In the genomic region with DNA sequence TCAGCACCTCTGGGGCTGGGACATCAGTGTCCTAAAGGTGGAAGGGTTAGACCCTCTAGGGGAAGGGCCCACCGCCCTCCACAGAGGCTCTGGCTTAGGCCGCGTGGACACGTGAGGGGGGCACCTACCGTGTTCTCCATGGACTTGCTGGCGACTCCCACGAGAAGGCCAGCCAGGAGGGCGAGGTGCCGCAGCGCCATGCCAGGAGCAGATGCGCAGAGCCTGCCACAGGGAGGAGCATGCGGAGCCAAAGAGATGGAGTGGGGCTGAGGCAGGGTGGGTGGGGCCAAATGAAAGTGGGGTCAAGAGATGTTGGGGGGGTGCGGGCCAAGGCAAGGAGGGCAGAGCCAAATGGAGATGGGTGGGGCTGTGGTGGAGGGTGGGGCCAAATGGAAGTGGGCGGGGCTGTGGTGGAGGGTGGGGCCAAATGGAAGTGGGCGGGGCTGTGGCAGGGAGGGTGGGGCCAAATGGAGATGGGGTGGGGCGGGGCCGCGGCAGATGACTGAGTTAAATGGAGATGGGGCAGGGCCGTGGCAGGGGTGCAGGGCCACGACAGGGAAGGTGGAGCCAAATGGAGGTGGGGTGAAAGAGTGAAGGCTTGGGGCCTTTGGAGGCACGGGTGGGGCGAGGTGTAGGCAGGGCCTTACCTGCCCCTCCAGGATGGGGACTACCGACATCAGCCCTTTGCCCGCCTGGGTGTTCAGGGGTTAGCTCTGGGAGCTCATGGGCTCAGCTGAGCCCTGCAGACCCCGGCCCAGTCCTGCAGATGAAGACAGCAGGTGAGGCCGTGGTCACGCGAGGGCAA, we compare ENCODE assay signal across 1 cellular context.
TF ChIP-seq lines count a peak whose summit lies in the region.

No MANE protein-coding gene starts in this region.

TF ChIP-seq in IMR-90, 13 proteins besides CTCF, POLR2A, EP300 and RAD21:
- TF ChIP-seq MAZ (IDR thresholded peaks at IDR 0.05; ENCODE audit: borderline replicate concordance, low read depth, low read length): no peak
- TF ChIP-seq BHLHE40 (IDR thresholded peaks at IDR 0.05; ENCODE audit: low read depth, low read length): no peak
- TF ChIP-seq SMC3 (IDR thresholded peaks at IDR 0.05; ENCODE audit: low read depth, low read length): no peak
- no peak for TF ChIP-seq RFX5 (IDR thresholded peaks at IDR 0.05; ENCODE audit: low read depth, low read length)
- TF ChIP-seq CHD1 (IDR thresholded peaks at IDR 0.05; ENCODE audit: low read depth, low read length): no peak
- TF ChIP-seq RCOR1 (IDR thresholded peaks at IDR 0.05; ENCODE audit: insufficient replicate concordance, low read length): no peak
- TF ChIP-seq, protein P1, sequence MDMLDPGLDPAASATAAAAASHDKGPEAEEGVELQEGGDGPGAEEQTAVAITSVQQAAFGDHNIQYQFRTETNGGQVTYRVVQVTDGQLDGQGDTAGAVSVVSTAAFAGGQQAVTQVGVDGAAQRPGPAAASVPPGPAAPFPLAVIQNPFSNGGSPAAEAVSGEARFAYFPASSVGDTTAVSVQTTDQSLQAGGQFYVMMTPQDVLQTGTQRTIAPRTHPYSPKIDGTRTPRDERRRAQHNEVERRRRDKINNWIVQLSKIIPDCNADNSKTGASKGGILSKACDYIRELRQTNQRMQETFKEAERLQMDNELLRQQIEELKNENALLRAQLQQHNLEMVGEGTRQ (IDR thresholded peaks at IDR 0.05; ENCODE audit: low read depth, low read length): no peak
- TF ChIP-seq NFE2L2 (IDR thresholded peaks at IDR 0.05; ENCODE audit: low read depth, low read length): no peak
- TF ChIP-seq MAFK (IDR thresholded peaks at IDR 0.05; ENCODE audit: low read depth, low read length): no peak
- no peak for TF ChIP-seq MXI1 (IDR thresholded peaks at IDR 0.05; ENCODE audit: borderline replicate concordance, low read depth, low read length)
